ENCODE assay signal across 27 cellular contexts in the genomic region with DNA sequence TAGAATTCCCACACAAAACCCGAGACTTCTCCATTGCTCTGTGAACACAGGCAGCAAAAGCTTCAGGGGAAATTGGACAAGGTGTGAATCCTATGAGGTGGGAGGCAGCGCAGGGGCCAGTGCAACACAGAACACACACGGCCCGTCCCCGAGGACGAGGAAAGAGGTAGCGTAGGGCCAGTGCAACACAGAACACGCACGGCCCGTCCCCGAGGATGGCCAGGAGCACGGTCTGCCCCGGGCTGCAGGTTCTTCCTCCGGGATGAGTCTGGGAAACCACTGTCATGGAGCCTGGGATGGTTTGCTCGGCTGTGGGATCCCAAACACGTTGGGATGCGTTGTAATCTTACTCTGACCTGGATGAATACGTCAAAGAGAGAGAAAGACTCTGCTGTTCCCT.
A peak's percentile ranks its signal among the peaks of the same experiment; 100 is the strongest.
DNase-seq lines count a peak whose midpoint lies in the region; FAIRE-seq and TF ChIP-seq lines count a peak whose summit lies in the region.
"Had no signal": no experiment of that assay in that cellular context is flagged by ENCODE, and none has a peak within 500 bp of the region (broad histone marks: within the 10 kb centered on the region; RNA-seq: fewer than 3 reads in every experiment).

No MANE protein-coding gene starts in this region.

- H2BK5ac ChIP-seq in neuronal stem cell (ENCODE audit: low read length): no peak overlapping the region

- no peak overlapping the region for H3K27ac ChIP-seq in kidney (ENCODE audit: low read depth in 2 of 2, low read length in 2 of 2)
- H3K27ac ChIP-seq in neuronal stem cell (replicated peaks; ENCODE audit: low read length): no peak overlapping the region
- H3K27ac ChIP-seq: BLaER1 treated with 17β-estradiol and CSF1 and Interleukin-3, amounts not matched to agents 10 nM and 100 nM; C4-2B had no signal

- no peak overlapping the region for H3K4me2 ChIP-seq in neuronal stem cell (ENCODE audit: insufficient read depth, low read length, poor library complexity, severe bottlenecking)

- no peaks in the 10 kb centered on the region for H3K36me3 Mint-ChIP-seq in CD14-positive monocyte
- H3K36me3 Mint-ChIP-seq: CD4-positive, alpha-beta memory T cell; CD4-positive, CD25-positive, alpha-beta regulatory T cell; CD8-positive, alpha-beta memory T cell had no signal

- peaks cover 0 to 1% (median 0%) of the 10 kb centered on the region in 7 donors for H3K9me3 Mint-ChIP-seq in CD14-positive monocyte

- TF ChIP-seq CTCF in CD14-positive monocyte (IDR thresholded peaks at IDR 0.05): no peak
- no peak for TF ChIP-seq CTCF in kidney (IDR thresholded peaks at IDR 0.05; ENCODE audit: borderline replicate concordance, extremely low read depth, insufficient read depth)

- H3K36me3 ChIP-seq in kidney (ENCODE audit: control insufficient read depth in 1 of 2, insufficient read depth in 2 of 2, low read length in 2 of 2): no peaks in the 10 kb centered on the region
- no peaks in the 10 kb centered on the region for H3K36me3 ChIP-seq in neuronal stem cell (replicated peaks in 1 of 2; ENCODE audit: control insufficient read depth in 2 of 2, insufficient read depth in 2 of 2, low read length in 2 of 2)
- H3K36me3 ChIP-seq: BE2C had no signal

- DNase-seq in CD14-positive monocyte (ENCODE audit: low spot score) (peak; percentile 16), kidney (peak; percentile 56), neuronal stem cell (ENCODE audit: low spot score) (no peak), NCI-H1930 (lab: John Stamatoyannopoulos, UW) (no peak), anterior cingulate cortex (lab: John Stamatoyannopoulos, UW) (no peak)
- DNase-seq in stimulated activated CD8-positive, alpha-beta memory T cell treated with anti-CD3 and anti-CD28 coated beads, Interleukin-4, amount 100 ng/mL, for 48 hours: no peak
- no peak for DNase-seq in activated CD4-positive, alpha-beta T cell treated with anti-CD3 and anti-CD28 coated beads, Interleukin-2, amount 50 U/mL, for 1 hour
- DNase-seq: 8988T; ACHN; BE2C; CD4-positive, alpha-beta memory T cell; CD4-positive, CD25-positive, alpha-beta regulatory T cell; CD8-positive, alpha-beta memory T cell; COR-L47; DMS 273 treated with DMSO at 0.1 percent for 48 hours; DMS153; DMS53; DMS79; DND-41; EL; GDM1 had no signal

- H3K27me3 ChIP-seq in neuronal stem cell (ENCODE audit: control insufficient read depth in 3 of 3, insufficient read depth in 3 of 3, low read depth in 1 of 3, low read length in 3 of 3): no peaks in the 10 kb centered on the region
- H3K27me3 ChIP-seq: BE2C had no signal

- intact Hi-C loops in CD14-positive monocyte (cut with micrococcal nuclease): no loop called here
- intact Hi-C loops in kidney (cut with DNase I): no loop called here

- FAIRE-seq in kidney (lab: Jason Lieb, UNC): no peak
- FAIRE-seq: A204.1, GM12878, GM12892, GM18507 had no signal

- no peak overlapping the region for H3K14ac ChIP-seq in neuronal stem cell (ENCODE audit: low read length)

- H3K4me3 ChIP-seq in kidney (ENCODE audit: low read length in 2 of 2) (no peak overlapping the region), neuronal stem cell (ENCODE audit: low read length in 2 of 2) (no peak overlapping the region)
- H3K4me3 ChIP-seq: GM12878 had no signal

- H3K27ac Mint-ChIP-seq in CD14-positive monocyte: no peak overlapping the region
- H3K27ac Mint-ChIP-seq: CD4-positive, alpha-beta memory T cell; CD4-positive, CD25-positive, alpha-beta regulatory T cell; CD8-positive, alpha-beta memory T cell had no signal

- WGBS in neuronal stem cell (ENCODE audit: extremely low coverage in 2 of 2, insufficient read length in 2 of 2, insufficient replicate concordance in 1 of 2), 2 donors: no CpG with 5 or more reads among the region's 18 CpGs

- peaks cover 3 to 5% (median 3%) of the 10 kb centered on the region in 3 donors for H3K27me3 Mint-ChIP-seq in CD14-positive monocyte (ENCODE audit: low read depth in 3 of 3)
- H3K27me3 Mint-ChIP-seq: CD4-positive, CD25-positive, alpha-beta regulatory T cell had no signal

- no peak overlapping the region for H2BK120ac ChIP-seq in neuronal stem cell (ENCODE audit: low read depth, low read length)

- H4K8ac ChIP-seq in neuronal stem cell (ENCODE audit: low read depth, low read length): no peak overlapping the region

- no peak overlapping the region for H2BK15ac ChIP-seq in neuronal stem cell (ENCODE audit: low read length)

- H2AFZ ChIP-seq in neuronal stem cell (ENCODE audit: low read length): no peak overlapping the region

- H3K4me3 Mint-ChIP-seq in CD14-positive monocyte: no peak overlapping the region
- H3K4me3 Mint-ChIP-seq: CD4-positive, alpha-beta memory T cell; CD4-positive, CD25-positive, alpha-beta regulatory T cell; CD8-positive, alpha-beta memory T cell had no signal

- no peak overlapping the region for H2AK5ac ChIP-seq in neuronal stem cell (ENCODE audit: low read depth, low read length)

- H3K23ac ChIP-seq in neuronal stem cell (ENCODE audit: low read depth, low read length, poor library complexity): no peak overlapping the region

- no peak overlapping the region for H3K4ac ChIP-seq in neuronal stem cell (ENCODE audit: low read length)

- no peak overlapping the region for H4K91ac ChIP-seq in neuronal stem cell (ENCODE audit: low read depth, low read length, poor library complexity)

- peak overlapping the region; percentile 65 for H2BK12ac ChIP-seq in neuronal stem cell (ENCODE audit: low read length)

- no peaks in the 10 kb centered on the region for H3K79me1 ChIP-seq in neuronal stem cell (ENCODE audit: low read depth, low read length)

- no peak overlapping the region for H3K18ac ChIP-seq in neuronal stem cell (ENCODE audit: low read length)

- H3K4me1 ChIP-seq in kidney (ENCODE audit: control insufficient read depth in 1 of 2, insufficient read depth in 1 of 2, low read depth in 1 of 2, low read length in 2 of 2) (no peaks in the 10 kb centered on the region), neuronal stem cell (ENCODE audit: control insufficient read depth in 2 of 2, insufficient read depth in 1 of 2, low read depth in 1 of 2, low read length in 2 of 2) (no peaks in the 10 kb centered on the region)
- H3K4me1 ChIP-seq: BE2C had no signal

- no peaks in the 10 kb centered on the region for H3K4me1 Mint-ChIP-seq in CD14-positive monocyte
- H3K4me1 Mint-ChIP-seq: CD8-positive, alpha-beta memory T cell had no signal

- H3K9ac ChIP-seq in kidney (ENCODE audit: low read length in 2 of 2): no peak overlapping the region
- no peak overlapping the region for H3K9ac ChIP-seq in neuronal stem cell (ENCODE audit: low read depth, low read length, poor library complexity)
- H3K9ac ChIP-seq: BLaER1 treated with 17β-estradiol and CSF1 and Interleukin-3, amounts not matched to agents 10 nM and 100 nM had no signal

- no peaks in the 10 kb centered on the region for H3K9me3 ChIP-seq in kidney (ENCODE audit: control insufficient read depth in 1 of 2, low read length in 2 of 2)
- no peaks in the 10 kb centered on the region for H3K9me3 ChIP-seq in neuronal stem cell (replicated peaks in 1 of 2; ENCODE audit: control insufficient read depth in 2 of 2, insufficient read depth in 1 of 2, low read depth in 1 of 2, low read length in 2 of 2)
- H3K9me3 ChIP-seq: BE2C had no signal

Comparison
In these comparisons a context has a peak if more than half of its experiments do, and no peak if none do; other contexts are left out.
1. DNase-seq: peak in CD14-positive monocyte (single experiment) and kidney (single experiment); none in neuronal stem cell (single experiment), stimulated activated CD8-positive, alpha-beta memory T cell treated with anti-CD3 and anti-CD28 coated beads, Interleukin-4, amount 100 ng/mL, for 48 hours (single experiment), activated CD4-positive, alpha-beta T cell treated with anti-CD3 and anti-CD28 coated beads, Interleukin-2, amount 50 U/mL, for 1 hour (single experiment), NCI-H1930 (0 of 2) and anterior cingulate cortex (0 of 58).